35 cellular contexts compared by ENCODE assay signal in genomic region chr5:94667937-94668336, GRCh38.
"Had no signal": no experiment of that assay in that cellular context is flagged by ENCODE, and none has a peak within 500 bp of the region (broad histone marks: within the 10 kb centered on the region; RNA-seq: fewer than 3 reads in every experiment).

No MANE protein-coding gene starts in this region.

- H3K27me3 ChIP-seq: ascending aorta had no signal

- H3K27ac ChIP-seq: ascending aorta, VCaP had no signal

- H3K4me3 Mint-ChIP-seq: activated CD4-positive, alpha-beta memory T cell treated with anti-CD3 and anti-CD28 coated beads, Interleukin-2, amount 10 ng/mL, durations not matched to agents 7 days and 5 days; activated CD4-positive, alpha-beta T cell treated with anti-CD3 and anti-CD28 coated beads for 36 hours; activated CD8-positive, alpha-beta memory T cell treated with anti-CD3 and anti-CD28 coated beads, Interleukin-2, amount 10 ng/mL, durations not matched to agents 7 days and 5 days; activated CD8-positive, alpha-beta T cell treated with anti-CD3 and anti-CD28 coated beads, Interleukin-2, amount 10 ng/mL, durations not matched to agents 7 days and 5 days; activated naive CD4-positive, alpha-beta T cell treated with anti-CD3 and anti-CD28 coated beads, Interleukin-2, amount 10 ng/mL, durations not matched to agents 7 days and 5 days; activated naive CD4-positive, alpha-beta T cell treated with anti-CD3 and anti-CD28 coated beads, Interleukin-2, amount 50 U/mL, for 24 hours; activated naive CD8-positive, alpha-beta T cell; activated naive CD8-positive, alpha-beta T cell treated with anti-CD3 and anti-CD28 coated beads, Interleukin-2, amount 10 ng/mL, durations not matched to agents 7 days and 5 days; activated naive CD8-positive, alpha-beta T cell treated with anti-CD3 and anti-CD28 coated beads, Interleukin-2, amount 50 U/mL, for 24 hours; activated T-cell treated with anti-CD3 and anti-CD28 coated beads, Interleukin-2, amount 50 U/mL, for 24 hours; brain; T-helper 1 cell treated with Interleukin-12 subunit alpha and Interleukin-12 subunit beta and Interleukin-4 antibody, amounts not matched to agents 30 μg/mL and 1 μg/mL, for 36 hours; T-helper 2 cell treated with Interferon-gamma antibody and Interleukin-4, amounts not matched to agents 5 μg/mL and 100 μg/mL, for 36 hours had no signal

- H3K27me3 Mint-ChIP-seq: activated CD4-positive, alpha-beta memory T cell treated with anti-CD3 and anti-CD28 coated beads, Interleukin-2, amount 10 ng/mL, durations not matched to agents 7 days and 5 days; activated CD4-positive, alpha-beta T cell treated with anti-CD3 and anti-CD28 coated beads for 36 hours; activated CD8-positive, alpha-beta memory T cell treated with anti-CD3 and anti-CD28 coated beads, Interleukin-2, amount 10 ng/mL, durations not matched to agents 7 days and 5 days; activated naive CD4-positive, alpha-beta T cell treated with anti-CD3 and anti-CD28 coated beads, Interleukin-2, amount 10 ng/mL, durations not matched to agents 7 days and 5 days; activated naive CD4-positive, alpha-beta T cell treated with anti-CD3 and anti-CD28 coated beads, Interleukin-2, amount 50 U/mL, for 24 hours; activated naive CD8-positive, alpha-beta T cell; activated naive CD8-positive, alpha-beta T cell treated with anti-CD3 and anti-CD28 coated beads, Interleukin-2, amount 10 ng/mL, durations not matched to agents 7 days and 5 days; activated naive CD8-positive, alpha-beta T cell treated with anti-CD3 and anti-CD28 coated beads, Interleukin-2, amount 50 U/mL, for 24 hours; activated T-cell treated with anti-CD3 and anti-CD28 coated beads, Interleukin-2, amount 50 U/mL, for 24 hours; brain had no signal

- H3K27ac Mint-ChIP-seq: activated CD4-positive, alpha-beta memory T cell treated with anti-CD3 and anti-CD28 coated beads, Interleukin-2, amount 10 ng/mL, durations not matched to agents 7 days and 5 days; activated CD4-positive, alpha-beta T cell treated with anti-CD3 and anti-CD28 coated beads for 36 hours; activated CD8-positive, alpha-beta memory T cell treated with anti-CD3 and anti-CD28 coated beads, Interleukin-2, amount 10 ng/mL, durations not matched to agents 7 days and 5 days; activated CD8-positive, alpha-beta T cell treated with anti-CD3 and anti-CD28 coated beads, Interleukin-2, amount 10 ng/mL, durations not matched to agents 7 days and 5 days; activated naive CD4-positive, alpha-beta T cell treated with anti-CD3 and anti-CD28 coated beads, Interleukin-2, amount 10 ng/mL, durations not matched to agents 7 days and 5 days; activated naive CD4-positive, alpha-beta T cell treated with anti-CD3 and anti-CD28 coated beads, Interleukin-2, amount 50 U/mL, for 24 hours; activated naive CD8-positive, alpha-beta T cell; activated naive CD8-positive, alpha-beta T cell treated with anti-CD3 and anti-CD28 coated beads, Interleukin-2, amount 10 ng/mL, durations not matched to agents 7 days and 5 days; activated naive CD8-positive, alpha-beta T cell treated with anti-CD3 and anti-CD28 coated beads, Interleukin-2, amount 50 U/mL, for 24 hours; activated T-cell treated with anti-CD3 and anti-CD28 coated beads, Interleukin-2, amount 50 U/mL, for 24 hours; activated T-helper 2 cell treated with anti-CD3 and anti-CD28 coated beads, Interferon-gamma antibody, Interleukin-2, Interleukin-4, amounts not matched to agents 10 μg/mL and 5 μg/mL and 100 μg/mL, durations not matched to agents 14 hours and 24 hours and 36 hours; brain; T-helper 1 cell treated with Interleukin-12 subunit alpha and Interleukin-12 subunit beta and Interleukin-4 antibody, amounts not matched to agents 30 μg/mL and 1 μg/mL, for 36 hours; T-helper 2 cell treated with Interferon-gamma antibody and Interleukin-4, amounts not matched to agents 5 μg/mL and 100 μg/mL, for 36 hours had no signal

- H3K9me3 ChIP-seq: ascending aorta had no signal

- DNase-seq: activated CD4-positive, alpha-beta memory T cell treated with anti-CD3 and anti-CD28 coated beads, Interleukin-2, amount 10 ng/mL, durations not matched to agents 7 days and 5 days; activated CD4-positive, alpha-beta T cell treated with anti-CD3 and anti-CD28 coated beads for 1 hour; activated CD4-positive, alpha-beta T cell treated with anti-CD3 and anti-CD28 coated beads for 36 hours; activated CD4-positive, alpha-beta T cell treated with anti-CD3 and anti-CD28 coated beads for 48 hours; activated CD4-positive, alpha-beta T cell treated with anti-CD3 and anti-CD28 coated beads, Interleukin-2, amount 50 U/mL, for 1 hour; activated CD4-positive, alpha-beta T cell treated with anti-CD3 and anti-CD28 coated beads, Interleukin-2, amount 50 U/mL, for 48 hours; activated CD4-positive, CD25-positive, alpha-beta regulatory T cell; activated CD8-positive, alpha-beta memory T cell treated with anti-CD3 and anti-CD28 coated beads for 24 hours; activated CD8-positive, alpha-beta memory T cell treated with anti-CD3 and anti-CD28 coated beads, Interleukin-2, amount 10 ng/mL, durations not matched to agents 7 days and 5 days; activated CD8-positive, alpha-beta memory T cell treated with anti-CD3 and anti-CD28 coated beads, Interleukin-2, amount 50 U/mL, for 48 hours; activated CD8-positive, alpha-beta T cell treated with anti-CD3 and anti-CD28 coated beads, Interleukin-2, amount 10 ng/mL, durations not matched to agents 7 days and 5 days; activated effector memory CD4-positive, alpha-beta T cell treated with Interleukin-2 at 50 U/mL for 16 hours; activated gamma-delta T cell; activated naive CD4-positive, alpha-beta T cell treated with anti-CD3 and anti-CD28 coated beads, Interleukin-2, amount 10 ng/mL, durations not matched to agents 7 days and 5 days; activated naive CD4-positive, alpha-beta T cell treated with Interleukin-2 at 50 U/mL for 16 hours; activated naive CD8-positive, alpha-beta T cell treated with anti-CD3 and anti-CD28 coated beads, Interleukin-2, amount 10 ng/mL, durations not matched to agents 7 days and 5 days; activated naive CD8-positive, alpha-beta T cell treated with anti-CD3 and anti-CD28 coated beads, Interleukin-2, amount 50 U/mL, for 24 hours; activated T-cell treated with anti-CD3 and anti-CD28 coated beads, Interleukin-2, amount 50 U/mL, for 24 hours; activated T-cell treated with anti-CD3 and anti-CD28 coated beads, Interleukin-2, amount 50 U/mL, for 48 hours; amygdala; anterior cingulate cortex; central memory CD4-positive, alpha-beta T cell; cerebellar nuclear complex; T-helper 1 cell; T-helper 2 cell; T-helper 9 cell had no signal

- ATAC-seq: activated CD4-positive, alpha-beta T cell treated with anti-CD3 and anti-CD28 coated beads for 36 hours; activated CD4-positive, CD25-positive, alpha-beta regulatory T cell treated with anti-CD3 and anti-CD28 coated beads, Interleukin-2, amount 50 U/mL, for 24 hours; activated CD8-positive, alpha-beta memory T cell treated with anti-CD3 and anti-CD28 coated beads, Interleukin-2, amount 10 ng/mL, durations not matched to agents 7 days and 5 days; activated CD8-positive, alpha-beta T cell treated with anti-CD3 and anti-CD28 coated beads, Interleukin-2, amount 10 ng/mL, durations not matched to agents 7 days and 5 days; activated naive CD8-positive, alpha-beta T cell treated with anti-CD3 and anti-CD28 coated beads, Interleukin-2, amount 50 U/mL, for 24 hours had no signal

- H3K4me1 ChIP-seq: ascending aorta had no signal

- H3K4me1 Mint-ChIP-seq: activated CD4-positive, alpha-beta T cell treated with anti-CD3 and anti-CD28 coated beads for 36 hours; activated naive CD4-positive, alpha-beta T cell treated with anti-CD3 and anti-CD28 coated beads, Interleukin-2, amount 50 U/mL, for 24 hours; activated naive CD8-positive, alpha-beta T cell treated with anti-CD3 and anti-CD28 coated beads, Interleukin-2, amount 50 U/mL, for 24 hours; brain had no signal

- H3K36me3 ChIP-seq: ascending aorta had no signal

- H3K4me3 ChIP-seq: ascending aorta had no signal

- H3K9me3 Mint-ChIP-seq: activated CD4-positive, alpha-beta memory T cell treated with anti-CD3 and anti-CD28 coated beads, Interleukin-2, amount 10 ng/mL, durations not matched to agents 7 days and 5 days; activated naive CD4-positive, alpha-beta T cell treated with anti-CD3 and anti-CD28 coated beads, Interleukin-2, amount 10 ng/mL, durations not matched to agents 7 days and 5 days; activated naive CD4-positive, alpha-beta T cell treated with anti-CD3 and anti-CD28 coated beads, Interleukin-2, amount 50 U/mL, for 24 hours; activated naive CD8-positive, alpha-beta T cell treated with anti-CD3 and anti-CD28 coated beads, Interleukin-2, amount 10 ng/mL, durations not matched to agents 7 days and 5 days; activated naive CD8-positive, alpha-beta T cell treated with anti-CD3 and anti-CD28 coated beads, Interleukin-2, amount 50 U/mL, for 24 hours; activated T-cell treated with anti-CD3 and anti-CD28 coated beads, Interleukin-2, amount 50 U/mL, for 24 hours; activated T-helper 2 cell treated with anti-CD3 and anti-CD28 coated beads, Interferon-gamma antibody, Interleukin-2, Interleukin-4, amounts not matched to agents 10 μg/mL and 5 μg/mL and 100 μg/mL, durations not matched to agents 14 hours and 24 hours and 36 hours; brain; T-helper 1 cell treated with Interleukin-12 subunit alpha and Interleukin-12 subunit beta and Interleukin-4 antibody, amounts not matched to agents 30 μg/mL and 1 μg/mL, for 36 hours; T-helper 2 cell treated with Interferon-gamma antibody and Interleukin-4, amounts not matched to agents 5 μg/mL and 100 μg/mL, for 36 hours had no signal
